1 cellular context compared by ENCODE assay signal in the genomic region with DNA sequence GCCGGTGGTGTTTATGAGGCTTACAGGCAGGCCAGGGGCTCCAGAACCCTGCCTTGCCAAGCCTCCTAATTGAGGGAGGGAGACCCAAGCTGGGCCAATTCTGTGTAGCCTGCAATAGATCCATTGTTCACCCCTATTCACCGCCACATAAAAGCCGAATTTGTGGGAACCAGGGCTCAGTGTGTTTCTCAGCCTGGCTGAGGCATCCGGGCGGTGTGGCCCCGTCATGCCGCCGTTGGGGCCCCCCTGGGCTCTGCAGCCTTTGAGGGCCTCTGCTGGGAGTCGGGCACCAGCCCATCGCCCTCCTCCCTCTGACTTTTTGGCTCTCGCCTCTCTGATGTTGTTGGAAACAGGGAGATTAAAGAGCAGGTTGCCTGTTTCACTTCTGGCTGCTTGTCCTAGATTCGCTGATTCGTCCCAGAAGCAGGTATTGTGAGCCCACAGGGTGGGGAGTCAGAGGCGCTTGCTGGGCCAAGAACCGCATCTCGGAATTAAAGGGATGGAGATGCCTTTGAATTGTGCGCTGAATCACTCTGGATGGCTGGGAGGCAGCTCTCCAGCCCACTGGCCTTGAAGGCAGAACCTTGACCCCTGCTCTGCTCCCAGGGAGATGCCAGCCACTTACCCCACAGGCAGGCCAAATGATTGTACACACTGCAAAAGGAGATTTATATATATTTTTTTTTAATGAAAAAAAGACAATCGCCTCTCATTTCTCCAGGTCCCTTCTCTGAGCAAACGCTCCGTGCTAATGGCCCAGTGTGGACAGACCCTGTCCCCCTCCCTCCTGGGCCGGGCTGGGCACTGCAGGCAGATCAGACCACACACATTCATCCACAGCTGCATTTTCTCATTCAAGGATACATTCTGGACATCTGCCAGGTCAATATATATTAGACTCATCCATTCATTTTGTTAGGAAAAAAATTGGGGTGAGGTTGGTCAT.
TF ChIP-seq lines count a peak whose summit lies in the region.

No MANE protein-coding gene starts in this region.

TF ChIP-seq in GM23338, 12 proteins besides CTCF, POLR2A, EP300 and RAD21 (continued from another document):
- TF ChIP-seq, protein P1, sequence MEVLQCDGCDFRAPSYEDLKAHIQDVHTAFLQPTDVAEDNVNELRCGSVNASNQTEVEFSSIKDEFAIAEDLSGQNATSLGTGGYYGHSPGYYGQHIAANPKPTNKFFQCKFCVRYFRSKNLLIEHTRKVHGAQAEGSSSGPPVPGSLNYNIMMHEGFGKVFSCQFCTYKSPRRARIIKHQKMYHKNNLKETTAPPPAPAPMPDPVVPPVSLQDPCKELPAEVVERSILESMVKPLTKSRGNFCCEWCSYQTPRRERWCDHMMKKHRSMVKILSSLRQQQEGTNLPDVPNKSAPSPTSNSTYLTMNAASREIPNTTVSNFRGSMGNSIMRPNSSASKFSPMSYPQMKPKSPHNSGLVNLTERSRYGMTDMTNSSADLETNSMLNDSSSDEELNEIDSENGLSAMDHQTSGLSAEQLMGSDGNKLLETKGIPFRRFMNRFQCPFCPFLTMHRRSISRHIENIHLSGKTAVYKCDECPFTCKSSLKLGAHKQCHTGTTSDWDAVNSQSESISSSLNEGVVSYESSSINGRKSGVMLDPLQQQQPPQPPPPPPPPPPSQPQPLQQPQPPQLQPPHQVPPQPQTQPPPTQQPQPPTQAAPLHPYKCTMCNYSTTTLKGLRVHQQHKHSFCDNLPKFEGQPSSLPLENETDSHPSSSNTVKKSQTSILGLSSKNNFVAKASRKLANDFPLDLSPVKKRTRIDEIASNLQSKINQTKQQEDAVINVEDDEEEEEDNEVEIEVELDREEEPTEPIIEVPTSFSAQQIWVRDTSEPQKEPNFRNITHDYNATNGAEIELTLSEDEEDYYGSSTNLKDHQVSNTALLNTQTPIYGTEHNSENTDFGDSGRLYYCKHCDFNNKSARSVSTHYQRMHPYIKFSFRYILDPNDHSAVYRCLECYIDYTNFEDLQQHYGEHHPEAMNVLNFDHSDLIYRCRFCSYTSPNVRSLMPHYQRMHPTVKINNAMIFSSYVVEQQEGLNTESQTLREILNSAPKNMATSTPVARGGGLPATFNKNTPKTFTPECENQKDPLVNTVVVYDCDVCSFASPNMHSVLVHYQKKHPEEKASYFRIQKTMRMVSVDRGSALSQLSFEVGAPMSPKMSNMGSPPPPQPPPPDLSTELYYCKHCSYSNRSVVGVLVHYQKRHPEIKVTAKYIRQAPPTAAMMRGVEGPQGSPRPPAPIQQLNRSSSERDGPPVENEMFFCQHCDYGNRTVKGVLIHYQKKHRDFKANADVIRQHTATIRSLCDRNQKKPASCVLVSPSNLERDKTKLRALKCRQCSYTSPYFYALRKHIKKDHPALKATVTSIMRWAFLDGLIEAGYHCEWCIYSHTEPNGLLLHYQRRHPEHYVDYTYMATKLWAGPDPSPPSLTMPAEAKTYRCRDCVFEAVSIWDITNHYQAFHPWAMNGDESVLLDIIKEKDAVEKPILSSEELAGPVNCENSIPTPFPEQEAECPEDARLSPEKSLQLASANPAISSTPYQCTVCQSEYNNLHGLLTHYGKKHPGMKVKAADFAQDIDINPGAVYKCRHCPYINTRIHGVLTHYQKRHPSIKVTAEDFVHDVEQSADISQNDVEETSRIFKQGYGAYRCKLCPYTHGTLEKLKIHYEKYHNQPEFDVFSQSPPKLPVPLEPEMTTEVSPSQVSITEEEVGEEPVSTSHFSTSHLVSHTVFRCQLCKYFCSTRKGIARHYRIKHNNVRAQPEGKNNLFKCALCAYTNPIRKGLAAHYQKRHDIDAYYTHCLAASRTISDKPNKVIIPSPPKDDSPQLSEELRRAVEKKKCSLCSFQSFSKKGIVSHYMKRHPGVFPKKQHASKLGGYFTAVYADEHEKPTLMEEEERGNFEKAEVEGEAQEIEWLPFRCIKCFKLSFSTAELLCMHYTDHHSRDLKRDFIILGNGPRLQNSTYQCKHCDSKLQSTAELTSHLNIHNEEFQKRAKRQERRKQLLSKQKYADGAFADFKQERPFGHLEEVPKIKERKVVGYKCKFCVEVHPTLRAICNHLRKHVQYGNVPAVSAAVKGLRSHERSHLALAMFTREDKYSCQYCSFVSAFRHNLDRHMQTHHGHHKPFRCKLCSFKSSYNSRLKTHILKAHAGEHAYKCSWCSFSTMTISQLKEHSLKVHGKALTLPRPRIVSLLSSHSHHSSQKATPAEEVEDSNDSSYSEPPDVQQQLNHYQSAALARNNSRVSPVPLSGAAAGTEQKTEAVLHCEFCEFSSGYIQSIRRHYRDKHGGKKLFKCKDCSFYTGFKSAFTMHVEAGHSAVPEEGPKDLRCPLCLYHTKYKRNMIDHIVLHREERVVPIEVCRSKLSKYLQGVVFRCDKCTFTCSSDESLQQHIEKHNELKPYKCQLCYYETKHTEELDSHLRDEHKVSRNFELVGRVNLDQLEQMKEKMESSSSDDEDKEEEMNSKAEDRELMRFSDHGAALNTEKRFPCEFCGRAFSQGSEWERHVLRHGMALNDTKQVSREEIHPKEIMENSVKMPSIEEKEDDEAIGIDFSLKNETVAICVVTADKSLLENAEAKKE (CRISPR knock-in tag; IDR thresholded peaks at IDR 0.05), result no peak
- TF ChIP-seq EZH2 (IDR thresholded peaks at IDR 0.05; ENCODE audit: low read depth, unreplicated experiment), result no peak
- TF ChIP-seq STAT1 (IDR thresholded peaks at IDR 0.05; ENCODE audit: unreplicated experiment), result no peak
